In the genomic region with DNA sequence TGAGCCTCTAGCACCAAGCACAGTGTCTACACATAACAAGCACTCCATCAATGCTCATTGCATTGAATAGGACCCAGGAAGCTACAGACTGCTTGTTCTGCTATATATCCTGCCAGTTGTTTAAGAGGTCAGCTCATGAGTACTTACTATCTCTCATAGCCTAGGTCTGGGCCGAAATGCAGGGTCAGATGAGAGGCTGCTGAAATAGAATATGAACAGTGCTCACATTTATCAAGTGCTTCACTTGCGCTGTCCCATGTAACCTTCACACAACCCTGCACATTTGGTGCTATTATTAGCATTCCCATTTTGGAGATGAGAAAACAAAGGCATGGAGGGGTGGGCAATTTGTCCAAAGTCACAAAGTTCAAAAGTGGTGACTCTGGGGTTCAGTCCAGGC, we compare ENCODE assay signal across 27 cellular contexts.
"Had no signal": no experiment of that assay in that cellular context is flagged by ENCODE, and none has a peak within 500 bp of the region (broad histone marks: within the 10 kb centered on the region; RNA-seq: fewer than 3 reads in every experiment).

No MANE protein-coding gene starts in this region.

- H3K9ac ChIP-seq: parathyroid adenoma had no signal

- H3K36me3 ChIP-seq: sigmoid colon, spleen, tibial nerve, upper lobe of left lung, vagina had no signal

- H3K4me3 ChIP-seq: lung, psoas muscle, sigmoid colon, spleen, tibial nerve, upper lobe of left lung, vagina had no signal

- H3K4me1 Mint-ChIP-seq: mesothelial cell of epicardium; naive B cell; natural killer cell; stimulated activated memory B cell treated with anti-CD40 and anti-IgM and Interleukin-4, amounts not matched to agents 10 μg/mL and 1 μg/mL and 100 μg/mL, for 72 hours; stimulated activated naive CD8-positive, alpha-beta T cell treated with anti-CD3 and anti-CD28 coated beads, Interleukin-15, amount 100 ng/mL, for 72 hours had no signal

- H3K27ac Mint-ChIP-seq: mesothelial cell of epicardium; naive B cell; natural killer cell; nephron progenitor cell; stimulated activated memory B cell treated with anti-CD40 and anti-IgM and Interleukin-4, amounts not matched to agents 10 μg/mL and 1 μg/mL and 100 μg/mL, for 72 hours; stimulated activated naive CD8-positive, alpha-beta T cell treated with anti-CD3 and anti-CD28 coated beads, Interleukin-15, amount 100 ng/mL, for 72 hours had no signal

- H3K4me3 Mint-ChIP-seq: mesothelial cell of epicardium; naive B cell; natural killer cell; nephron progenitor cell; stimulated activated memory B cell treated with anti-CD40 and anti-IgM and Interleukin-4, amounts not matched to agents 10 μg/mL and 1 μg/mL and 100 μg/mL, for 72 hours; stimulated activated naive CD8-positive, alpha-beta T cell treated with anti-CD3 and anti-CD28 coated beads, Interleukin-15, amount 100 ng/mL, for 72 hours had no signal

- H2AFZ ChIP-seq: parathyroid adenoma had no signal

- ATAC-seq: left lobe of liver; natural killer cell; psoas muscle; stimulated activated memory B cell treated with anti-CD40 and anti-IgM and Interleukin-4, amounts not matched to agents 10 μg/mL and 1 μg/mL and 100 μg/mL, for 72 hours; stimulated activated naive CD8-positive, alpha-beta T cell treated with anti-CD3 and anti-CD28 coated beads, Interleukin-15, amount 100 ng/mL, for 72 hours had no signal

- DNase-seq: glutamatergic neuron; hippocampal formation; kidney glomerular epithelial cell; left cardiac atrium; mesendoderm; naive B cell; natural killer cell; nephron progenitor cell; psoas muscle; sigmoid colon; small intestine; spleen; stimulated activated CD4-positive, alpha-beta T cell treated with anti-CD3 and anti-CD28 coated beads, Interleukin-2, amount 100 ng/mL, for 48 hours; stimulated activated CD4-positive, alpha-beta T cell treated with anti-CD3 and anti-CD28 coated beads, Interleukin-4, amount 100 ng/mL, for 4 hours; stimulated activated CD8-positive, alpha-beta memory T cell treated with anti-CD3 and anti-CD28 coated beads, Interleukin-4, amount 100 ng/mL, for 48 hours; stimulated activated naive CD4-positive, alpha-beta T cell treated with Interleukin-2 at 50 U/mL for 16 hours; stimulated activated naive CD8-positive, alpha-beta T cell treated with anti-CD3 and anti-CD28 coated beads, Interleukin-15, amount 100 ng/mL, for 72 hours; substantia nigra had no signal

- H3K4me1 ChIP-seq: parathyroid adenoma, psoas muscle, sigmoid colon, upper lobe of left lung had no signal

- H3K27me3 ChIP-seq: sigmoid colon, tibial nerve, upper lobe of left lung, vagina had no signal

- H3K79me2 ChIP-seq: parathyroid adenoma had no signal

- H3K27ac ChIP-seq: parathyroid adenoma, psoas muscle, spleen, upper lobe of left lung, vagina had no signal

- FAIRE-seq: keratinocyte, small intestine had no signal
